ENCODE assay signal across 8 cellular contexts in the genomic region with DNA sequence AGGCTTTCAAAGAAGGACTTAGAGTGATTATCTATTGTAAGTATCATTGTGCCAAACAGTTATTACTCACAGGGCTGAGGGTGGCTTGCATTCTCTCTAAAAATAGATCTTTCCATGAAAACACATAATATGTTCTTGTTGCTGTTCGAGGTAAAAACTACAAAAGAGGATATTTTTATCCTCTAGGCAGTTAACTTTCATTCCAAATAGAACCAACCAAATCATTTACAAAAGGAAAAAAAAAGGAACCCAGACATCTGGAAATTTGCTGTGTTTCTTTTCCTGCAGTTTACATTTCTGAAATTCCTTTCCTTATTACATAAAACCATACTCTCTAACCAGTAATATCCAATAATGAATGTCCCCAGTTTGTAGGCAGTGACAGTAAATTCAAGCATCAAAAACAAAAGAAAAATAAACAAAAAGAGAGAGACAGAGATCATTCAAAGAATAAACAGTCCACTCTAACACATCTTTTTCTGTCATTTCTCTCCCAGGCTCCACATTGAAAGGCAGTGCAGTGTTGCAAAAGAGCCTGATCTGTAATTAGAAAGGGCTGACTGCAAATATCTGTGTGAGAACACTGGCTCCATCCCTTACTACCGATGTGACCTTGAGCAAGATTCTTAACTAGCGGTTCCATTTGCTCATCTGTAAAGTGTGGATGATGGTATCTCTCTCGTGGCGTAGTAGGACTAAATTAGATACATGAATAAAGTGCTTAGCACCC. TPM values are rescaled to one million over a fixed set of nuclear protein-coding genes. Genes with fewer than 3 reads are reported as not detected.
DNase-seq lines count a peak whose midpoint lies in the region; ATAC-seq and TF ChIP-seq lines count a peak whose summit lies in the region.

No MANE protein-coding gene starts in this region.

- H3K9me3 ChIP-seq in esophagus (ENCODE audit: control insufficient read depth in 2 of 2, insufficient read depth in 1 of 2, low read depth in 1 of 2, low read length in 1 of 2), result no peaks in the 10 kb centered on the region
- H3K9me3 ChIP-seq in sigmoid colon, result no peaks in the 10 kb centered on the region

- H3K4me3 ChIP-seq in esophagus (ENCODE audit: low read depth in 1 of 2, low read length in 2 of 2), result no peak overlapping the region
- H3K4me3 ChIP-seq in sigmoid colon, result no peak overlapping the region

- TF ChIP-seq POLR2A in sigmoid colon (IDR thresholded peaks at IDR 0.05), result no peak

- H3K27ac ChIP-seq in esophagus (ENCODE audit: low read depth in 2 of 2, low read length in 1 of 2), result peak overlapping the region; percentile 26 to 61
- peak overlapping the region; percentile 58 to 83 (median 70) for H3K27ac ChIP-seq in sigmoid colon

- no peak for TF ChIP-seq CTCF in sigmoid colon (IDR thresholded peaks at IDR 0.05)

- H3K36me3 ChIP-seq in esophagus (ENCODE audit: control insufficient read depth in 2 of 2, insufficient read depth in 2 of 2, low read length in 1 of 2), result no peaks in the 10 kb centered on the region
- no peaks in the 10 kb centered on the region for H3K36me3 ChIP-seq in sigmoid colon

- ATAC-seq in GM19463 (IDR thresholded peaks at IDR 0.05; ENCODE audit: unreplicated experiment) (peak; percentile 23), HG03469 (IDR thresholded peaks at IDR 0.05; ENCODE audit: unreplicated experiment) (peak; percentile 22)

- DNase-seq in sigmoid colon (peak; percentile 71), NCI-H146 (lab: John Stamatoyannopoulos, UW) (no peak), globus pallidus (ENCODE audit: low spot score) (no peak)
- DNase-seq in activated CD8-positive, alpha-beta memory T cell treated with anti-CD3 and anti-CD28 coated beads, Interleukin-2, amount 50 U/mL, for 48 hours, result no peak
- no peak for DNase-seq in stimulated activated CD4-positive, alpha-beta T cell treated with anti-CD3 and anti-CD28 coated beads, Interleukin-4, amount 100 ng/mL, for 4 hours

- intact Hi-C loops in sigmoid colon (cut with DNase I), result loop anchor here (2.0 kb wide), 1 partner anchor 48 kb away; no protein-coding TSS in a partner anchor

- H3K4me1 ChIP-seq in esophagus (ENCODE audit: control insufficient read depth in 2 of 2, insufficient read depth in 2 of 2, low read length in 1 of 2), result peaks cover 3% of the 10 kb centered on the region in 2 donors
- peaks cover 0 to 22% (median 21%) of the 10 kb centered on the region in 4 donors for H3K4me1 ChIP-seq in sigmoid colon

- no peaks in the 10 kb centered on the region for H3K27me3 ChIP-seq in esophagus (ENCODE audit: control insufficient read depth in 1 of 2, insufficient read depth in 2 of 2, low read length in 2 of 2)
- H3K27me3 ChIP-seq in sigmoid colon, result no peaks in the 10 kb centered on the region

- no peak for TF ChIP-seq EP300 in sigmoid colon (IDR thresholded peaks at IDR 0.05)

- 54 to 58% methylated on average over 5 of the region's 5 CpGs for WGBS in esophagus, 2 donors
- WGBS in sigmoid colon, 2 donors, result 65 to 86% methylated on average over 5 of the region's 5 CpGs

RNA-seq across cellular contexts. Expression of a gene that starts 27.1 kb away (rescaled TPM):
- polyA plus RNA-seq in esophagus, result 1 to 10 TPM; 7.0 to 7.4 TPM
- 1 to 10 TPM; 1.2 to 4.7 (median 2.2) TPM for total RNA-seq in sigmoid colon
- polyA plus RNA-seq in sigmoid colon, result 10 to 100 TPM; 12.5 to 28.5 (median 18.6) TPM
